Comparison of ENCODE assay signal across 18 cellular contexts in the genomic region with DNA sequence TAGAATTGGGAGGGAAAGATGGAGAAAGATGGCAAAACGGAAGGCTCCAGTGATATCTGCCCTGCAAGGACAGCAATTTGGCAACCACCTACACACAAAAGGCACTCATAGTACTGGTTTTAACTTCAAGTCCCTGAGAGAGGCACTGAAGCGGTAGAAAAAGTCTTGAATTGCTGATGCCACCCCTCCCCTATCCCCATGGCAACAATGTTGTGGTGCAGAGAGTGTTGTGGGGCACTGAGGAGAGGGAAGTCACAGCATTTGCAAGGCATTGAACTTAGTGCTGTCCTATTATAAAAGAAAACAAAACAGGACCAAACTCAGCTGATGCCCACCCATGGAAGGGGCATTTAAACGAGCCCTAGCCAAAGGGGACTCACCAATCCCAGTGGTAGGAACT.
DNase-seq lines count a peak whose midpoint lies in the region; ATAC-seq and TF ChIP-seq lines count a peak whose summit lies in the region.
"Had no signal": no experiment of that assay in that cellular context is flagged by ENCODE, and none has a peak within 500 bp of the region (broad histone marks: within the 10 kb centered on the region; RNA-seq: fewer than 3 reads in every experiment).

No MANE protein-coding gene starts in this region.

- no peak overlapping the region for H3K9ac ChIP-seq in BLaER1 treated with 17β-estradiol and CSF1 and Interleukin-3, amounts not matched to agents 10 nM and 100 nM
- H3K9ac ChIP-seq in H9 (ENCODE audit: extremely low read depth, insufficient read length, low read length) = no peak overlapping the region

- no peak overlapping the region for H2AK5ac ChIP-seq in H9 (ENCODE audit: insufficient read length, low read length)

- no peak overlapping the region for H2AFZ ChIP-seq in H9 (ENCODE audit: low read length)

- DNase-seq in H9 (peak; percentile 57), WTC11 (ENCODE audit: low spot score) (peak; percentile 16), left kidney (ENCODE audit: low read depth, low spot score) (peak; percentile 35), ureter (ENCODE audit: low spot score) (no peak), SW480 (ENCODE audit: low spot score) (no peak), tibial artery (no peak)
- DNase-seq: BE2C; CD4-positive, alpha-beta T cell; COR-L47; MM.1S; NCI-H1092; NCI-H1436 treated with DMSO at 0.1 percent for 48 hours; NCI-H2029; NCI-H2171 treated with DMSO at 0.1 percent for 48 hours; NCI-H524 treated with DMSO at 0.1 percent for 48 hours had no signal

- H2BK120ac ChIP-seq in H9 (ENCODE audit: low read depth, low read length, poor library complexity, severe bottlenecking) = no peak overlapping the region

- H3K4me3 Mint-ChIP-seq in H9 (no peak overlapping the region), WTC11 (no peak overlapping the region)
- H3K4me3 Mint-ChIP-seq: CD4-positive, alpha-beta T cell; T-helper 1 cell treated with Interleukin-12 subunit alpha and Interleukin-12 subunit beta and Interleukin-4 antibody, amounts not matched to agents 30 μg/mL and 1 μg/mL, for 36 hours had no signal

- no peak overlapping the region for H3K14ac ChIP-seq in H9 (ENCODE audit: insufficient read depth, low read length)

- H3K4me1 ChIP-seq in BLaER1 treated with 17β-estradiol and CSF1 and Interleukin-3, amounts not matched to agents 10 nM and 100 nM = peaks cover 0 to 22% (median 17%) of the 10 kb centered on the region in 10 experiments; a peak in 11 of 20 replicates
- H3K4me1 ChIP-seq in H9 (ENCODE audit: insufficient read depth, low read length) (no peaks in the 10 kb centered on the region), tibial artery (no peaks in the 10 kb centered on the region)
- H3K4me1 ChIP-seq: BE2C had no signal

- no peak overlapping the region for H4K91ac ChIP-seq in H9 (ENCODE audit: insufficient read length, low read depth, low read length)

- no peak overlapping the region for H3K27ac ChIP-seq in BLaER1 treated with 17β-estradiol and CSF1 and Interleukin-3, amounts not matched to agents 10 nM and 100 nM
- H3K27ac ChIP-seq in H9 (ENCODE audit: insufficient read length, low read depth, low read length) (no peak overlapping the region), tibial artery (no peak overlapping the region)

- H3K23ac ChIP-seq in H9 (ENCODE audit: insufficient read length, low read depth, low read length) = no peak overlapping the region

- CTCF ChIA-PET in WTC11 (lab: Charles Lee) = no interaction called here

- no peak overlapping the region for H2BK5ac ChIP-seq in H9 (ENCODE audit: insufficient read length, low read length)

- H3K4me3 ChIP-seq in BLaER1 treated with 17β-estradiol and CSF1 and Interleukin-3, amounts not matched to agents 10 nM and 100 nM = no peak overlapping the region
- no peak overlapping the region for H3K4me3 ChIP-seq in tibial artery

- peak overlapping the region; percentile 65 for H3K18ac ChIP-seq in H9 (ENCODE audit: insufficient read length, low read depth, low read length)

- H3K9me3 Mint-ChIP-seq in H9 (peaks cover 3 to 5% of the 10 kb centered on the region in 2 experiments; a peak in 4 of 5 replicates), WTC11 (peaks cover 11% of the 10 kb centered on the region)

- H3K36me3 Mint-ChIP-seq in H9 (ENCODE audit: insufficient read depth in 1 of 3, low read depth in 3 of 3) (no peaks in the 10 kb centered on the region; a peak in 2 of 7 replicates), WTC11 (peaks cover 3% of the 10 kb centered on the region)

- WGBS in H9 (ENCODE audit: extremely low coverage, insufficient read length, low lambda C conversion rate) = no CpG with 5 or more reads among the region's 3 CpGs

- no peak for TF ChIP-seq CTCF in H9 (conservative IDR thresholded peaks at IDR 0.05)
- no peak for TF ChIP-seq CTCF in WTC11 (IDR thresholded peaks at IDR 0.05)
- no peak for TF ChIP-seq CTCF in tibial artery (IDR thresholded peaks at IDR 0.05)

- no peaks in the 10 kb centered on the region for H3K36me3 ChIP-seq in BLaER1 treated with 17β-estradiol and CSF1 and Interleukin-3, amounts not matched to agents 10 nM and 100 nM
- H3K36me3 ChIP-seq in tibial artery = no peaks in the 10 kb centered on the region
- H3K36me3 ChIP-seq: BE2C had no signal

- H3K4ac ChIP-seq in H9 (ENCODE audit: low read depth, low read length) = no peak overlapping the region

- no peak overlapping the region for H3K56ac ChIP-seq in H9 (ENCODE audit: insufficient read length, low read depth, low read length)

- no peak overlapping the region for H2BK15ac ChIP-seq in H9 (ENCODE audit: low read depth, low read length)

- H3K27ac Mint-ChIP-seq in H9 (no peak overlapping the region), WTC11 (no peak overlapping the region)
- H3K27ac Mint-ChIP-seq: CD4-positive, alpha-beta T cell; T-helper 1 cell treated with Interleukin-12 subunit alpha and Interleukin-12 subunit beta and Interleukin-4 antibody, amounts not matched to agents 30 μg/mL and 1 μg/mL, for 36 hours had no signal

- no peaks in the 10 kb centered on the region for H3K27me3 ChIP-seq in BLaER1 treated with 17β-estradiol and CSF1 and Interleukin-3, amounts not matched to agents 10 nM and 100 nM
- H3K27me3 ChIP-seq in H9 (ENCODE audit: insufficient read depth, low read length) (no peaks in the 10 kb centered on the region), tibial artery (no peaks in the 10 kb centered on the region)
- H3K27me3 ChIP-seq: BE2C had no signal

- no peak overlapping the region for H4K5ac ChIP-seq in H9 (ENCODE audit: insufficient read length, low read depth, low read length)

- H3K79me2 ChIP-seq in H9 (ENCODE audit: insufficient read depth, low read length) = no peaks in the 10 kb centered on the region

- H2BK12ac ChIP-seq in H9 (ENCODE audit: insufficient read length, low read depth, low read length) = no peak overlapping the region

- H3K79me1 ChIP-seq in H9 (ENCODE audit: insufficient read depth, low read depth, low read length, poor library complexity, severe bottlenecking) = no peaks in the 10 kb centered on the region

- no peak overlapping the region for H3T11ph ChIP-seq in H9 (ENCODE audit: low read length)

- POLR2A ChIA-PET in WTC11 (lab: Charles Lee) = no interaction called here

- no peaks in the 10 kb centered on the region for H3K23me2 ChIP-seq in H9 (ENCODE audit: insufficient read length, low read depth, low read length, poor library complexity, severe bottlenecking)

- no peaks in the 10 kb centered on the region for H4K20me1 ChIP-seq in BLaER1 treated with 17β-estradiol and CSF1 and Interleukin-3, amounts not matched to agents 10 nM and 100 nM
- H4K20me1 ChIP-seq in H9 (ENCODE audit: control insufficient read depth, insufficient read depth, insufficient read length) = no peaks in the 10 kb centered on the region

- peak; percentile 69 for ATAC-seq in WTC11
- ATAC-seq: Right ventricle myocardium inferior had no signal

- H3K27me3 Mint-ChIP-seq in H9 (ENCODE audit: low read depth) = no peaks in the 10 kb centered on the region
- H3K27me3 Mint-ChIP-seq in WTC11 (ENCODE audit: low read depth) = no peaks in the 10 kb centered on the region
- H3K27me3 Mint-ChIP-seq: CD4-positive, alpha-beta T cell had no signal

- intact Hi-C loops in tibial artery (cut with DNase I; ENCODE audit: low total_unique reads) = no loop called here

- H2BK20ac ChIP-seq in H9 (ENCODE audit: low read depth, low read length, poor library complexity, severe bottlenecking) = no peak overlapping the region

- H3K9me3 ChIP-seq in BLaER1 treated with 17β-estradiol and CSF1 and Interleukin-3, amounts not matched to agents 10 nM and 100 nM (replicated peaks in 1 of 11) = peaks cover 0 to 10% (median 7%) of the 10 kb centered on the region in 11 experiments; a peak in 13 of 22 replicates
- no peaks in the 10 kb centered on the region for H3K9me3 ChIP-seq in H9 (ENCODE audit: control insufficient read depth, low read depth, low read length)
- H3K9me3 ChIP-seq in tibial artery = no peaks in the 10 kb centered on the region
- H3K9me3 ChIP-seq: BE2C had no signal

- peak overlapping the region in 8 of 11 experiments; percentile 26 to 67 (median 46); a peak in 10 of 22 replicates for H3K4me2 ChIP-seq in BLaER1 treated with 17β-estradiol and CSF1 and Interleukin-3, amounts not matched to agents 10 nM and 100 nM
- H3K4me2 ChIP-seq in H9 (ENCODE audit: insufficient read depth, insufficient read length, low read length) = no peak overlapping the region

- H3K4me1 Mint-ChIP-seq in H9 (peaks cover 10 to 13% of the 10 kb centered on the region in 2 experiments), WTC11 (peaks cover 12% of the 10 kb centered on the region)

- no peak overlapping the region for H4K8ac ChIP-seq in H9 (replicated peaks; ENCODE audit: insufficient read length, low read depth, low read length)

TF ChIP-seq in WTC11, 78 proteins besides CTCF, POLR2A, EP300 and RAD21 (continues in another document):
- TF ChIP-seq CREM (CRISPR knock-in tag; IDR thresholded peaks at IDR 0.05) (no peak), ZNF671 (CRISPR knock-in tag; IDR thresholded peaks at IDR 0.05) (no peak), ZNF232 (CRISPR knock-in tag; IDR thresholded peaks at IDR 0.05) (no peak), ZNF121 (CRISPR knock-in tag; IDR thresholded peaks at IDR 0.05) (no peak)
- TF ChIP-seq, protein P1, sequence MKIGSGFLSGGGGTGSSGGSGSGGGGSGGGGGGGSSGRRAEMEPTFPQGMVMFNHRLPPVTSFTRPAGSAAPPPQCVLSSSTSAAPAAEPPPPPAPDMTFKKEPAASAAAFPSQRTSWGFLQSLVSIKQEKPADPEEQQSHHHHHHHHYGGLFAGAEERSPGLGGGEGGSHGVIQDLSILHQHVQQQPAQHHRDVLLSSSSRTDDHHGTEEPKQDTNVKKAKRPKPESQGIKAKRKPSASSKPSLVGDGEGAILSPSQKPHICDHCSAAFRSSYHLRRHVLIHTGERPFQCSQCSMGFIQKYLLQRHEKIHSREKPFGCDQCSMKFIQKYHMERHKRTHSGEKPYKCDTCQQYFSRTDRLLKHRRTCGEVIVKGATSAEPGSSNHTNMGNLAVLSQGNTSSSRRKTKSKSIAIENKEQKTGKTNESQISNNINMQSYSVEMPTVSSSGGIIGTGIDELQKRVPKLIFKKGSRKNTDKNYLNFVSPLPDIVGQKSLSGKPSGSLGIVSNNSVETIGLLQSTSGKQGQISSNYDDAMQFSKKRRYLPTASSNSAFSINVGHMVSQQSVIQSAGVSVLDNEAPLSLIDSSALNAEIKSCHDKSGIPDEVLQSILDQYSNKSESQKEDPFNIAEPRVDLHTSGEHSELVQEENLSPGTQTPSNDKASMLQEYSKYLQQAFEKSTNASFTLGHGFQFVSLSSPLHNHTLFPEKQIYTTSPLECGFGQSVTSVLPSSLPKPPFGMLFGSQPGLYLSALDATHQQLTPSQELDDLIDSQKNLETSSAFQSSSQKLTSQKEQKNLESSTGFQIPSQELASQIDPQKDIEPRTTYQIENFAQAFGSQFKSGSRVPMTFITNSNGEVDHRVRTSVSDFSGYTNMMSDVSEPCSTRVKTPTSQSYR (CRISPR knock-in tag; IDR thresholded peaks at IDR 0.05) = no peak

Comparison
In these comparisons a context has a peak if more than half of its experiments do, and no peak if none do; other contexts are left out.
1. DNase-seq: peak in H9 (single experiment), WTC11 (single experiment) and left kidney (single experiment); none in ureter (single experiment), SW480 (single experiment) and tibial artery (0 of 2).